ENCODE assay signal across 4 cellular contexts in genomic region chr3:111630638-111631037, GRCh38. TPM values are rescaled to one million over a fixed set of nuclear protein-coding genes. Genes with fewer than 3 reads are reported as not detected.
"Had no signal": no experiment of that assay in that cellular context is flagged by ENCODE, and none has a peak within 500 bp of the region (broad histone marks: within the 10 kb centered on the region; RNA-seq: fewer than 3 reads in every experiment).

No MANE protein-coding gene starts in this region.

RNA-seq across cellular contexts. Expression of gene ZBED2, which starts 35.5 kb away (rescaled TPM):
- total RNA-seq: cardiac septum, cerebellum, LHCN-M2, SK-MEL-5 had no signal
